ENCODE assay signal across 1 cellular context in genomic region chr21:25421327-25422028, GRCh38.
TF ChIP-seq lines count a peak whose summit lies in the region.

No MANE protein-coding gene starts in this region.

TF ChIP-seq in GM23338, 12 proteins besides CTCF, POLR2A, EP300 and RAD21 (continued from another document):
- TF ChIP-seq REST (IDR thresholded peaks at IDR 0.05; ENCODE audit: unreplicated experiment) (no peak), JUNB (IDR thresholded peaks at IDR 0.05; ENCODE audit: unreplicated experiment) (no peak), ZNF331 (CRISPR knock-in tag; IDR thresholded peaks at IDR 0.05; ENCODE audit: low read depth) (no peak), POLR2AphosphoS5 (IDR thresholded peaks at IDR 0.05; ENCODE audit: low read depth) (no peak)
